In genomic region chr16:30632454-30632853, GRCh38 we compare ENCODE assay signal across 1 cellular context. TPM values are rescaled to one million over a fixed set of nuclear protein-coding genes. Genes with fewer than 3 reads are reported as not detected.
"Had no signal": no experiment of that assay in that cellular context is flagged by ENCODE, and none has a peak within 500 bp of the region (broad histone marks: within the 10 kb centered on the region; RNA-seq: fewer than 3 reads in every experiment).

No MANE protein-coding gene starts in this region.

RNA-seq across cellular contexts. Expression of gene ZNF785, which starts 47.0 kb away (rescaled TPM):
- total RNA-seq: HepG2 had no signal
